Comparison of ENCODE assay signal across 31 cellular contexts in the genomic region with DNA sequence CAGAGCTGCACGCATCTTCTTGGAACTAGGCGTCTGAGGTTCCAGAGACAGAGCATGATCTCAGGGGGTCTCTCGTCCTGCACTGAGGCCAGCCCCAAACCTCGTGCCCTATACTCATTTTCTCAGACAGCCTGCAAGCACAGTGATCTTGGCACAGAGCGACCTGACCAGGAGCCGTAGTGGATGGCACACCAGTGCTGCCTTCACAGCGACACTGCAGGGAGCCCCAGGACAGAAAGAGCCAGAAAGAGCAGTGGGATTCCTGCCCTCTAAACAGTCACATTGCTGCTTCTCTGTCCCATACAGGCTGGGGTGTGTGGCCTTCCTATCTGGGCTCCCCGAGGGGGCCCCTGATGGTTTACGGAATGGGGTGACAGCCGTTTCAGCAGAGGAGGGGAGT.
"Had no signal": no experiment of that assay in that cellular context is flagged by ENCODE, and none has a peak within 500 bp of the region (broad histone marks: within the 10 kb centered on the region; RNA-seq: fewer than 3 reads in every experiment).

No MANE protein-coding gene starts in this region.

- DNase-seq: activated CD4-positive, alpha-beta memory T cell treated with anti-CD3 and anti-CD28 coated beads for 36 hours; activated CD4-positive, alpha-beta T cell treated with anti-CD3 and anti-CD28 coated beads for 36 hours; activated CD4-positive, alpha-beta T cell treated with anti-CD3 and anti-CD28 coated beads, Interleukin-2, amount 10 ng/mL, durations not matched to agents 24 days and 14 days; activated CD4-positive, CD25-positive, alpha-beta regulatory T cell; activated CD4-positive, CD25-positive, alpha-beta regulatory T cell treated with anti-CD3 and anti-CD28 coated beads, Interleukin-2, amount 50 U/mL, for 72 hours; activated CD8-positive, alpha-beta memory T cell treated with anti-CD3 and anti-CD28 coated beads, Interleukin-2, amount 10 ng/mL, durations not matched to agents 7 days and 5 days; activated CD8-positive, alpha-beta memory T cell treated with anti-CD3 and anti-CD28 coated beads, Interleukin-2, amount 50 U/mL, for 4 hours; activated CD8-positive, alpha-beta T cell treated with anti-CD3 and anti-CD28 coated beads, Interleukin-2, amount 10 ng/mL, durations not matched to agents 7 days and 5 days; activated gamma-delta T cell; activated naive CD4-positive, alpha-beta T cell; activated naive CD4-positive, alpha-beta T cell treated with anti-CD3 and anti-CD28 coated beads, Interleukin-2, amount 10 ng/mL, durations not matched to agents 7 days and 5 days; activated naive CD8-positive, alpha-beta T cell treated with anti-CD3 and anti-CD28 coated beads, Interleukin-2, amount 10 ng/mL, durations not matched to agents 7 days and 5 days; activated T-cell treated with anti-CD3 and anti-CD28 coated beads, Interleukin-2, amount 50 U/mL, for 1 hour; activated T-cell treated with anti-CD3 and anti-CD28 coated beads, Interleukin-2, amount 50 U/mL, for 48 hours; anterior cingulate cortex; brain microvascular endothelial cell; cortex of kidney; dermis blood vessel endothelial cell; effector CD4-positive, alpha-beta T cell; esophagus squamous epithelium; foreskin melanocyte; heart right ventricle; T-helper 1 cell; T-helper 17 cell had no signal

- H3K4me1 ChIP-seq: heart right ventricle had no signal

- H3K4me3 ChIP-seq: esophagus squamous epithelium, gastroesophageal sphincter, heart right ventricle had no signal

- H3K27ac ChIP-seq: brain microvascular endothelial cell, epithelial cell of prostate, esophagus squamous epithelium, gastroesophageal sphincter, heart right ventricle had no signal

- H3K9me3 ChIP-seq: esophagus squamous epithelium, gastroesophageal sphincter, heart right ventricle had no signal

- FAIRE-seq: astrocyte, bronchial epithelial cell, colon, endometrium, endothelial cell of umbilical vein had no signal

- H3K36me3 ChIP-seq: brain microvascular endothelial cell, esophagus squamous epithelium, gastroesophageal sphincter, heart right ventricle had no signal
